17 cellular contexts compared by ENCODE assay signal in the genomic region with DNA sequence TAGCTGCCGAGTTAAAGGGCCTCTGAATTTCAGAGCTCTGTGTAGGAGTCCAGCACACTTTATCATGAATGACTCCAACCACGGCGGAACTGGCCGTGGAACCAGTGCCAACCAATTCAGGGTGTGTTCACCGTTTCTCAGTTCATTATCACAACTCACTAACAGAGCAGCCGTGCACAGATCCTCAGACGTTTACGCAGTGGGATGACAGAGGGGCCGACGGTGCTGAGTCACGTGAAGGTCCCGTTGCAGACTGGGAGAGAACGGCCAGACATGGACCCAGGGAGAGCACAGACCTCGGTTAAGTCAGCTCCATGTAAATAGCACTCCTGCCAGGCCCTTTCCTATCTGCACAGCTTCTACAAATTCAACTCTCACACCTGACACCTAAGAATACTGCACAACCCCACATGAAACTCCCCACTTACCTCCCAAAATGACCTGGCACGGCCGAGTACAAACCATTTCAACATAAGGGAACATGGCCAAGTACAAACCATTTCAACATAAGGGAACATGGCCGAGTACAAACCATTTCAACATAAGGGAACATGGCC.
A peak's percentile ranks its signal among the peaks of the same experiment; 100 is the strongest.
DNase-seq lines count a peak whose midpoint lies in the region; ATAC-seq and TF ChIP-seq lines count a peak whose summit lies in the region.
"Had no signal": no experiment of that assay in that cellular context is flagged by ENCODE, and none has a peak within 500 bp of the region (broad histone marks: within the 10 kb centered on the region; RNA-seq: fewer than 3 reads in every experiment).

No MANE protein-coding gene starts in this region.

- no peak overlapping the region for H3K9ac ChIP-seq in GM23248
- H3K9ac ChIP-seq: parathyroid adenoma had no signal

- in situ Hi-C loops in astrocyte of the spinal cord (cut with HindIII; ENCODE audit: low sequenced_read_pairs) (no loop called here), GM23248 (cut with MboI) (no loop called here)

- H3K27me3 ChIP-seq in right atrium auricular region = no peaks in the 10 kb centered on the region
- H3K27me3 ChIP-seq in psoas muscle (ENCODE audit: insufficient read depth in 3 of 3, low read length in 2 of 3) = no peaks in the 10 kb centered on the region
- no peaks in the 10 kb centered on the region for H3K27me3 ChIP-seq in GM23248 (replicated peaks; ENCODE audit: insufficient read depth)
- no peaks in the 10 kb centered on the region for H3K27me3 ChIP-seq in MG63

- no peaks in the 10 kb centered on the region for H3K9me3 ChIP-seq in right atrium auricular region
- H3K9me3 ChIP-seq in psoas muscle = no peaks in the 10 kb centered on the region
- H3K9me3 ChIP-seq in GM23248 (ENCODE audit: low read depth) = no peaks in the 10 kb centered on the region
- no peaks in the 10 kb centered on the region for H3K9me3 ChIP-seq in MG63

- H3K36me3 Mint-ChIP-seq in natural killer cell treated with Interleukin-12 subunit alpha and Interleukin-12 subunit beta and Interleukin-15 and Interleukin-18, amount 100 ng/mL, for 72 hours = no peaks in the 10 kb centered on the region
- H3K36me3 Mint-ChIP-seq: activated naive CD8-positive, alpha-beta T cell treated with anti-CD3 and anti-CD28 coated beads for 36 hours; IgD-negative memory B cell; memory B cell had no signal

- peaks cover 91% of the 10 kb centered on the region for H3K79me2 ChIP-seq in GM23248 (ENCODE audit: insufficient read depth)

- H3K27me3 Mint-ChIP-seq in natural killer cell treated with Interleukin-12 subunit alpha and Interleukin-12 subunit beta and Interleukin-15 and Interleukin-18, amount 100 ng/mL, for 72 hours = peaks cover 17 to 18% of the 10 kb centered on the region in 2 donors
- H3K27me3 Mint-ChIP-seq: activated CD4-positive, alpha-beta T cell treated with anti-CD3 and anti-CD28 coated beads for 36 hours; activated naive CD8-positive, alpha-beta T cell treated with anti-CD3 and anti-CD28 coated beads for 36 hours had no signal

- H3F3A ChIP-seq in GM23248 (ENCODE audit: insufficient read depth) = peaks cover 12% of the 10 kb centered on the region

- H3K9me3 Mint-ChIP-seq in natural killer cell treated with Interleukin-12 subunit alpha and Interleukin-12 subunit beta and Interleukin-15 and Interleukin-18, amount 100 ng/mL, for 72 hours = no peaks in the 10 kb centered on the region
- H3K9me3 Mint-ChIP-seq: activated naive CD8-positive, alpha-beta T cell treated with anti-CD3 and anti-CD28 coated beads for 36 hours; memory B cell had no signal

- no peak overlapping the region for H2AFZ ChIP-seq in GM23248
- H2AFZ ChIP-seq: parathyroid adenoma had no signal

- TF ChIP-seq CTCF in astrocyte of the spinal cord (IDR thresholded peaks at IDR 0.05; ENCODE audit: low read depth, low read length) = no peak
- TF ChIP-seq CTCF in right atrium auricular region (IDR thresholded peaks at IDR 0.05) = no peak
- TF ChIP-seq CTCF in psoas muscle (IDR thresholded peaks at IDR 0.05) = no peak

- no peaks in the 10 kb centered on the region for H3K9me2 ChIP-seq in GM23248 (ENCODE audit: insufficient read depth)

- ATAC-seq in psoas muscle (peak; percentile 31 to 61 (median 46)), esophagus mucosa (no peak)
- no peak for ATAC-seq in natural killer cell treated with Interleukin-12 subunit alpha and Interleukin-12 subunit beta and Interleukin-15 and Interleukin-18, amount 100 ng/mL, for 72 hours
- ATAC-seq: activated CD4-positive, alpha-beta T cell treated with anti-CD3 and anti-CD28 coated beads for 36 hours; Panc1 had no signal

- no peak overlapping the region for H3K4me3 ChIP-seq in astrocyte of the spinal cord (ENCODE audit: low read depth, low read length)
- no peak overlapping the region for H3K4me3 ChIP-seq in right atrium auricular region
- H3K4me3 ChIP-seq in psoas muscle = no peak overlapping the region
- H3K4me3 ChIP-seq in GM23248 = no peak overlapping the region
- no peak overlapping the region for H3K4me3 ChIP-seq in MG63

- no peaks in the 10 kb centered on the region for H4K20me1 ChIP-seq in GM23248 (ENCODE audit: insufficient read depth)

- 72 to 80% (median 73%) methylated on average over 17 of the region's 17 CpGs for WGBS in psoas muscle, 3 donors
- WGBS in GM23248 (ENCODE audit: low coverage in 1 of 2, low lambda C conversion rate in 2 of 2, missing lambda C conversion rate in 2 of 2), 2 experiments = 71 to 75% methylated on average over 17 of the region's 17 CpGs

- no peak overlapping the region for H3K4me3 Mint-ChIP-seq in natural killer cell treated with Interleukin-12 subunit alpha and Interleukin-12 subunit beta and Interleukin-15 and Interleukin-18, amount 100 ng/mL, for 72 hours
- H3K4me3 Mint-ChIP-seq: activated CD4-positive, alpha-beta T cell treated with anti-CD3 and anti-CD28 coated beads for 36 hours; activated naive CD8-positive, alpha-beta T cell treated with anti-CD3 and anti-CD28 coated beads for 36 hours; IgD-negative memory B cell; memory B cell had no signal

- peak; percentile 77 for DNase-seq in NCI-H226
- DNase-seq in astrocyte of the spinal cord (ENCODE audit: low read depth, low spot score) = peak; percentile 56
- DNase-seq in right atrium auricular region (ENCODE audit: low spot score) = peak; percentile 87
- DNase-seq in psoas muscle = peak in 1 of 2 donors; percentile 54
- no peak for DNase-seq in natural killer cell treated with Interleukin-12 subunit alpha and Interleukin-12 subunit beta and Interleukin-15 and Interleukin-18, amount 100 ng/mL, for 72 hours (ENCODE audit: low spot score)
- no peak for DNase-seq in GM23248
- no peak for DNase-seq in MG63
- DNase-seq: activated CD4-positive, alpha-beta T cell treated with anti-CD3 and anti-CD28 coated beads for 36 hours; activated naive CD8-positive, alpha-beta T cell treated with anti-CD3 and anti-CD28 coated beads for 36 hours; NCI-H146; NCI-H510A treated with DMSO at 0.1 percent for 48 hours had no signal

- intact Hi-C loops in psoas muscle (cut with DNase I) = no loop called here

- H3K27ac ChIP-seq in right atrium auricular region (peak overlapping the region; percentile 43 to 67), psoas muscle (no peak overlapping the region), GM23248 (no peak overlapping the region)
- H3K27ac ChIP-seq: epithelial cell of prostate, parathyroid adenoma had no signal

- H3K4me2 ChIP-seq in GM23248 (ENCODE audit: unreplicated experiment) = no peak overlapping the region

- H3K4me1 ChIP-seq in right atrium auricular region (peaks cover 0 to 16% of the 10 kb centered on the region in 2 donors), psoas muscle (peaks cover 24% of the 10 kb centered on the region), GM23248 (ENCODE audit: insufficient read depth) (peaks cover 15% of the 10 kb centered on the region)
- H3K4me1 ChIP-seq: parathyroid adenoma had no signal

- H3K27ac Mint-ChIP-seq in natural killer cell treated with Interleukin-12 subunit alpha and Interleukin-12 subunit beta and Interleukin-15 and Interleukin-18, amount 100 ng/mL, for 72 hours = no peak overlapping the region
- H3K27ac Mint-ChIP-seq: activated CD4-positive, alpha-beta T cell treated with anti-CD3 and anti-CD28 coated beads for 36 hours; activated naive CD8-positive, alpha-beta T cell treated with anti-CD3 and anti-CD28 coated beads for 36 hours; IgD-negative memory B cell; memory B cell had no signal

- no peaks in the 10 kb centered on the region for H3K36me3 ChIP-seq in right atrium auricular region
- no peaks in the 10 kb centered on the region for H3K36me3 ChIP-seq in psoas muscle (ENCODE audit: insufficient read depth in 1 of 2, low read depth in 1 of 2)
- no peaks in the 10 kb centered on the region for H3K36me3 ChIP-seq in GM23248 (ENCODE audit: low read depth)
- H3K36me3 ChIP-seq in MG63 = no peaks in the 10 kb centered on the region

- no peaks in the 10 kb centered on the region for H3K4me1 Mint-ChIP-seq in natural killer cell treated with Interleukin-12 subunit alpha and Interleukin-12 subunit beta and Interleukin-15 and Interleukin-18, amount 100 ng/mL, for 72 hours (ENCODE audit: low read depth in 2 of 2)
- H3K4me1 Mint-ChIP-seq: activated CD4-positive, alpha-beta T cell treated with anti-CD3 and anti-CD28 coated beads for 36 hours; activated naive CD8-positive, alpha-beta T cell treated with anti-CD3 and anti-CD28 coated beads for 36 hours; IgD-negative memory B cell; memory B cell had no signal

Comparison
In these comparisons a context has a peak if more than half of its experiments do, and no peak if none do; other contexts are left out.
1. DNase-seq: peak in NCI-H226 (single experiment), astrocyte of the spinal cord (single experiment) and right atrium auricular region (single experiment); none in natural killer cell treated with Interleukin-12 subunit alpha and Interleukin-12 subunit beta and Interleukin-15 and Interleukin-18, amount 100 ng/mL, for 72 hours (single experiment), GM23248 (single experiment) and MG63 (single experiment).
2. H3K27ac ChIP-seq: peak in right atrium auricular region (2 of 2); none in psoas muscle (single experiment) and GM23248 (single experiment).
3. ATAC-seq: peak in psoas muscle (4 of 4); none in natural killer cell treated with Interleukin-12 subunit alpha and Interleukin-12 subunit beta and Interleukin-15 and Interleukin-18, amount 100 ng/mL, for 72 hours (0 of 2) and esophagus mucosa (single experiment).